12 cellular contexts compared by ENCODE assay signal in the genomic region with DNA sequence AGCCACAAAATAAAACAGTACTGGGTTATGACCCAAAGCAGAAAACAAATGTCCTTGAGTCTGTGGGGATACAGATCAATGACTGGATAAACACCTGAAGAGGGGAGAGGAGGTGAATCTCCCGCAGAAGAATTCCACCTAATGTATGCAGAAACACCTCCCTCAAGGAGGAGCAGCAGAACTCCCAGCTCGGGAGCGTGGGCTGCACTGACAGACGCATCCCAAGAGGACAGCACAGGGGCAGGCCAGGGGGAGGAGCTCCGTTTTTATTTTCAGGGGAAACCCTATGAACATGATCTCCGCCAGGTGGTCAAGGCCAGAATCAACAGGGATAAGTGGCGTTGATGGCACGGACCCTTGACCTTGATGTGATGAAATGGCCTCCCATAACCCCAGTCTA. TPM values are rescaled to one million over a fixed set of nuclear protein-coding genes. Genes with fewer than 3 reads are reported as not detected.
A peak's percentile ranks its signal among the peaks of the same experiment; 100 is the strongest.
DNase-seq lines count a peak whose midpoint lies in the region; ATAC-seq and TF ChIP-seq lines count a peak whose summit lies in the region.
"Had no signal": no experiment of that assay in that cellular context is flagged by ENCODE, and none has a peak within 500 bp of the region (broad histone marks: within the 10 kb centered on the region; RNA-seq: fewer than 3 reads in every experiment).

No MANE protein-coding gene starts in this region.

- H3K23ac ChIP-seq in neuronal stem cell (ENCODE audit: low read depth, low read length, poor library complexity) = no peak overlapping the region

- H2BK15ac ChIP-seq in neuronal stem cell (ENCODE audit: low read length) = no peak overlapping the region

- no peaks in the 10 kb centered on the region for H4K20me1 ChIP-seq in BLaER1

- no peak for ATAC-seq in naive thymus-derived CD4-positive, alpha-beta T cell
- ATAC-seq in HG02885 (IDR thresholded peaks at IDR 0.05; ENCODE audit: poor library complexity, unreplicated experiment) = no peak
- ATAC-seq in HG02852 (IDR thresholded peaks at IDR 0.05; ENCODE audit: unreplicated experiment) = no peak

- CTCF ChIA-PET in naive thymus-derived CD4-positive, alpha-beta T cell (lab: Charles Lee) = interaction anchor here (0.7 to 1.9 kb wide), 3 partner anchors 13 to 16 kb away, joined by 3 to 15 read pairs (median 3); no protein-coding TSS in a partner anchor

- peak; percentile 91 for DNase-seq in esophagus muscularis mucosa (ENCODE audit: extremely low spot score)
- no peak for DNase-seq in naive thymus-derived CD4-positive, alpha-beta T cell
- DNase-seq in neuronal stem cell (ENCODE audit: low spot score) = no peak
- no peak for DNase-seq in NCI-H2107 treated with DMSO at 0.1 percent for 48 hours (lab: John Stamatoyannopoulos, UW; ENCODE audit: unreplicated experiment)
- DNase-seq: DND-41; erythroblast; stimulated activated CD4-positive, alpha-beta T cell treated with anti-CD3 and anti-CD28 coated beads, Interleukin-12 subunit alpha, Interleukin-12 subunit beta, amount 100 ng/mL, for 4 hours had no signal

- peak overlapping the region in 2 of 10 donors; percentile 23 to 32 for H3K4me3 Mint-ChIP-seq in naive thymus-derived CD4-positive, alpha-beta T cell

- H4K8ac ChIP-seq in neuronal stem cell (ENCODE audit: low read depth, low read length) = no peak overlapping the region

- no peak for TF ChIP-seq POLR2A in esophagus muscularis mucosa (IDR thresholded peaks at IDR 0.05; ENCODE audit: low read depth)

- H3K27me3 ChIP-seq in BLaER1 (no peaks in the 10 kb centered on the region), esophagus muscularis mucosa (no peaks in the 10 kb centered on the region), neuronal stem cell (ENCODE audit: control insufficient read depth in 3 of 3, insufficient read depth in 3 of 3, low read depth in 1 of 3, low read length in 3 of 3) (no peaks in the 10 kb centered on the region)
- no peaks in the 10 kb centered on the region for H3K27me3 ChIP-seq in naive thymus-derived CD4-positive, alpha-beta T cell (ENCODE audit: control insufficient read depth in 2 of 2, insufficient read depth in 2 of 2, low read length in 2 of 2)

- no peaks in the 10 kb centered on the region for H3K27me3 Mint-ChIP-seq in naive thymus-derived CD4-positive, alpha-beta T cell

- no peak overlapping the region for H2AFZ ChIP-seq in neuronal stem cell (ENCODE audit: low read length)

- H2BK12ac ChIP-seq in neuronal stem cell (ENCODE audit: low read length) = no peak overlapping the region

- no peaks in the 10 kb centered on the region for H3K9me3 Mint-ChIP-seq in naive thymus-derived CD4-positive, alpha-beta T cell

- H4K91ac ChIP-seq in neuronal stem cell (ENCODE audit: low read depth, low read length, poor library complexity) = no peak overlapping the region

- H3K4me1 ChIP-seq in BLaER1 (peaks cover 65% of the 10 kb centered on the region), esophagus muscularis mucosa (peaks cover 0 to 5% (median 2%) of the 10 kb centered on the region in 4 donors), neuronal stem cell (ENCODE audit: control insufficient read depth in 2 of 2, insufficient read depth in 1 of 2, low read depth in 1 of 2, low read length in 2 of 2) (peaks cover 1 to 2% of the 10 kb centered on the region in 2 donors)
- H3K4me1 ChIP-seq in naive thymus-derived CD4-positive, alpha-beta T cell (ENCODE audit: control insufficient read depth in 2 of 2, insufficient read depth in 2 of 2, low read length in 2 of 2) = peaks cover 34 to 68% of the 10 kb centered on the region in 2 donors

- H3K27ac ChIP-seq in BLaER1 = peak overlapping the region; percentile 46; the same call in 1 of the 2 replicates
- H3K27ac ChIP-seq in KOPT-K1 (ENCODE audit: low read depth, low read length, poor library complexity, severe bottlenecking) = peak overlapping the region; percentile 46
- H3K27ac ChIP-seq in esophagus muscularis mucosa (replicated peaks in 1 of 4) = no peak overlapping the region
- no peak overlapping the region for H3K27ac ChIP-seq in naive thymus-derived CD4-positive, alpha-beta T cell (ENCODE audit: low read depth, low read length)
- H3K27ac ChIP-seq in neuronal stem cell (replicated peaks; ENCODE audit: low read length) = no peak overlapping the region
- H3K27ac ChIP-seq: VCaP had no signal

- peak overlapping the region; percentile 38 to 90 (median 83) for H3K27ac Mint-ChIP-seq in naive thymus-derived CD4-positive, alpha-beta T cell

- TF ChIP-seq CTCF in esophagus muscularis mucosa (IDR thresholded peaks at IDR 0.05) = no peak

- WGBS in esophagus muscularis mucosa = 49% methylated on average over 5 of the region's 8 CpGs
- WGBS in neuronal stem cell (ENCODE audit: extremely low coverage in 2 of 2, insufficient read length in 2 of 2, insufficient replicate concordance in 1 of 2), 2 donors = no CpG with 5 or more reads among the region's 8 CpGs

- H3K79me1 ChIP-seq in neuronal stem cell (ENCODE audit: low read depth, low read length) = no peaks in the 10 kb centered on the region

- peak overlapping the region; percentile 55 for H3K4me2 ChIP-seq in BLaER1
- no peak overlapping the region for H3K4me2 ChIP-seq in neuronal stem cell (ENCODE audit: insufficient read depth, low read length, poor library complexity, severe bottlenecking)

- no peak overlapping the region for H2AK5ac ChIP-seq in neuronal stem cell (ENCODE audit: low read depth, low read length)

- no peak for TF ChIP-seq EP300 in esophagus muscularis mucosa (IDR thresholded peaks at IDR 0.05)

- H3K36me3 Mint-ChIP-seq in naive thymus-derived CD4-positive, alpha-beta T cell = peaks cover 0 to 2% (median 0%) of the 10 kb centered on the region in 5 donors

- no peak overlapping the region for H3K4me3 ChIP-seq in BLaER1
- H3K4me3 ChIP-seq in esophagus muscularis mucosa = no peak overlapping the region
- no peak overlapping the region for H3K4me3 ChIP-seq in naive thymus-derived CD4-positive, alpha-beta T cell (ENCODE audit: low read length)
- H3K4me3 ChIP-seq in neuronal stem cell (ENCODE audit: low read length in 2 of 2) = no peak overlapping the region

- H3K4ac ChIP-seq in neuronal stem cell (ENCODE audit: low read length) = no peak overlapping the region

- H3K9me3 ChIP-seq in BLaER1 (peaks cover 15% of the 10 kb centered on the region), KOPT-K1 (ENCODE audit: insufficient read depth, low read length, poor library complexity, severe bottlenecking) (no peaks in the 10 kb centered on the region), esophagus muscularis mucosa (no peaks in the 10 kb centered on the region), neuronal stem cell (replicated peaks in 1 of 2; ENCODE audit: control insufficient read depth in 2 of 2, insufficient read depth in 1 of 2, low read depth in 1 of 2, low read length in 2 of 2) (no peaks in the 10 kb centered on the region)
- no peaks in the 10 kb centered on the region for H3K9me3 ChIP-seq in naive thymus-derived CD4-positive, alpha-beta T cell (ENCODE audit: control insufficient read depth in 2 of 3, low read length in 3 of 3)

- H2BK5ac ChIP-seq in neuronal stem cell (ENCODE audit: low read length) = no peak overlapping the region

- H3K18ac ChIP-seq in neuronal stem cell (ENCODE audit: low read length) = no peak overlapping the region

- H2BK120ac ChIP-seq in neuronal stem cell (ENCODE audit: low read depth, low read length) = no peak overlapping the region

- H3K9ac ChIP-seq in BLaER1 (0 out of 2 replicates have a peak overlapping the region, but pooled peaks have one; percentile 40), neuronal stem cell (ENCODE audit: low read depth, low read length, poor library complexity) (no peak overlapping the region)

- intact Hi-C loops in esophagus muscularis mucosa (cut with DNase I) = no loop called here
- intact Hi-C loops in naive thymus-derived CD4-positive, alpha-beta T cell (cut with micrococcal nuclease) = no loop called here

- peaks cover 17 to 75% (median 50%) of the 10 kb centered on the region in 7 donors for H3K4me1 Mint-ChIP-seq in naive thymus-derived CD4-positive, alpha-beta T cell

- H3K36me3 ChIP-seq in BLaER1 = no peaks in the 10 kb centered on the region
- H3K36me3 ChIP-seq in KOPT-K1 (ENCODE audit: insufficient read depth, low read length) = no peaks in the 10 kb centered on the region
- no peaks in the 10 kb centered on the region for H3K36me3 ChIP-seq in esophagus muscularis mucosa
- H3K36me3 ChIP-seq in naive thymus-derived CD4-positive, alpha-beta T cell (ENCODE audit: control insufficient read depth in 2 of 3, insufficient read depth in 3 of 3, low read length in 3 of 3) = no peaks in the 10 kb centered on the region
- no peaks in the 10 kb centered on the region for H3K36me3 ChIP-seq in neuronal stem cell (replicated peaks in 1 of 2; ENCODE audit: control insufficient read depth in 2 of 2, insufficient read depth in 2 of 2, low read length in 2 of 2)

- POLR2A ChIA-PET in naive thymus-derived CD4-positive, alpha-beta T cell (lab: Charles Lee) = interaction anchor here (0.6 to 2.9 kb wide), 6 partner anchors 11 to 246 kb away, joined by 3 to 19 read pairs (median 4); no protein-coding TSS in a partner anchor

- H3K14ac ChIP-seq in neuronal stem cell (ENCODE audit: low read length) = no peak overlapping the region

RNA-seq across cellular contexts. Expression of a gene that starts 41.8 kb away (rescaled TPM):
- 100 to 1,000 TPM; 103 to 142 (median 131) TPM for total RNA-seq in esophagus muscularis mucosa
- total RNA-seq in naive thymus-derived CD4-positive, alpha-beta T cell = 100 to 1,000 TPM; 266 to 449 (median 405) TPM
- 100 to 1,000 TPM; 155 to 181 TPM for polyA plus RNA-seq in naive thymus-derived CD4-positive, alpha-beta T cell
- 199 TPM for polyA plus RNA-seq in neuronal stem cell (2013, experiment 1 of 2)
- 209 TPM for polyA plus RNA-seq in neuronal stem cell (2013, experiment 2 of 2)

Comparison
In these comparisons a context has a peak if more than half of its experiments do, and no peak if none do; other contexts are left out.
1. H3K27ac ChIP-seq: peak in BLaER1 (single experiment) and KOPT-K1 (single experiment); none in esophagus muscularis mucosa (0 of 4), naive thymus-derived CD4-positive, alpha-beta T cell (single experiment) and neuronal stem cell (single experiment).